In the genomic region with DNA sequence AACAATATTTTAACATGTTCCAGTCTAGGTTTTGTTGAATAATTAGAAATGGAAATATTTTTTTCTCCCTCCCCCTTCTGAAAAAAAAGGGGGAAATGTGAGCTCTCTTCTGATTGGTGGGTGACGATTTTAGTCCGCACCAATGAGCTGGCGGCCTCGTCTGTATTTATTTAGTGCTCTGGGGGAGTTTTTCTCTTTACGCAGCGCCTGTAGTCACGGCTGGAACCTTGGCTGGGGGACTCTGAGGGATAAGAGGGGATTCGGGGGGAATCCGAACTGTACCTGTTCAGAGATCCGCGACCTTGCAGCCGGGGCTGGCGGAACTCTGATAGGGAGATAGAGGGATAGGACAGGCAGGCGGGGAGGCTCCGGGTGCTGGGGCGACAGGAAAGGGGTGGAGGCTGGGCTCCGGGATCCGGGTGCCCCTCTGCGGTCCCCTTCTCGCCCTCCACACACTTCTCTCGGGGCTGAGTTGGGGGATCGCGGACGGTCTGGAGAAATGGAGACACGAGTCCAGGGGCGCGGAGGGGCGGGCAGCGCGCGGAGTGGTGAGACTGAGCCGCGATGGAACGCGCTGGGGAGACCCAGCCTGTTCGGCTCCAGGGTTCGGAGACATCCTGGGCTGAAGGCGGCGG, we compare ENCODE assay signal across 2 cellular contexts.
TF ChIP-seq lines count a peak whose summit lies in the region.

No MANE protein-coding gene starts in this region.

TF ChIP-seq in H1, 55 proteins besides CTCF, POLR2A, EP300 and RAD21 (continues in another document):
- TF ChIP-seq SP4 (IDR thresholded peaks at IDR 0.05; ENCODE audit: low read length) (no peak), TBP (IDR thresholded peaks at IDR 0.05; ENCODE audit: low read depth, low read length) (peak; percentile 83), GABPA (IDR thresholded peaks at IDR 0.05; ENCODE audit: borderline replicate concordance, insufficient read depth, low read length) (no peak), CBX5 (IDR thresholded peaks at IDR 0.05; ENCODE audit: low read depth, low read length) (no peak), BCL11A (IDR thresholded peaks at IDR 0.05; ENCODE audit: low read depth in 2 of 2, low read length in 2 of 2) (no peak), HDAC2 (IDR thresholded peaks at IDR 0.05; ENCODE audit: borderline replicate concordance in 1 of 2, low read depth in 2 of 2, low read length in 2 of 2) (0 out of 4 replicates have a peak, but pooled peaks of 1 of the 2 experiments have one; percentile 49), CEBPB (IDR thresholded peaks at IDR 0.05; ENCODE audit: low read depth, low read length) (no peak), NRF1 (IDR thresholded peaks at IDR 0.05; ENCODE audit: low read depth, low read length) (no peak), SIRT6 (IDR thresholded peaks at IDR 0.05; ENCODE audit: low read length) (no peak), E2F6 (IDR thresholded peaks at IDR 0.05) (peak; percentile 70; the same call in 1 of the 2 replicates), CREB1 (IDR thresholded peaks at IDR 0.05) (no peak), SIN3A (conservative IDR thresholded peaks at IDR 0.05 in 1 of 2, IDR thresholded peaks at IDR 0.05 in 1 of 2; ENCODE audit: low read depth in 1 of 2, low read length in 2 of 2) (peak in 1 of 2 experiments; percentile 19; a peak in 1 of 4 replicates), TAF1 (IDR thresholded peaks at IDR 0.05; ENCODE audit: low read depth, low read length) (peak; percentile 71; the same call in 1 of the 2 replicates), RNF2 (IDR thresholded peaks at IDR 0.05; ENCODE audit: borderline replicate concordance, low read depth, low read length, missing control alignments, poor library complexity, severe bottlenecking) (no peak), SP1 (IDR thresholded peaks at IDR 0.05; ENCODE audit: low read depth, low read length) (peak; percentile 12; the same call in 1 of the 2 replicates), RFX5 (IDR thresholded peaks at IDR 0.05; ENCODE audit: borderline replicate concordance, low read depth, low read length) (no peak), NANOG (IDR thresholded peaks at IDR 0.05; ENCODE audit: insufficient read depth, low read depth, low read length, poor library complexity, severe bottlenecking) (no peak), KDM5A (IDR thresholded peaks at IDR 0.05; ENCODE audit: low read length) (no peak), TCF12 (IDR thresholded peaks at IDR 0.05; ENCODE audit: low read depth, low read length) (no peak), RBBP5 (IDR thresholded peaks at IDR 0.05; ENCODE audit: borderline replicate concordance, low read depth, low read length) (no peak; the same call in 1 of the 2 replicates), KDM4A (IDR thresholded peaks at IDR 0.05; ENCODE audit: low read depth, low read length, severe bottlenecking) (peak; percentile 65), SRF (IDR thresholded peaks at IDR 0.05; ENCODE audit: low read depth, low read length) (no peak), CHD2 (IDR thresholded peaks at IDR 0.05; ENCODE audit: low read length) (no peak), JUND (IDR thresholded peaks at IDR 0.05; ENCODE audit: low read length) (no peak), EZH2 (IDR thresholded peaks at IDR 0.05; ENCODE audit: low read depth, low read length, severe bottlenecking) (no peak), POLR2AphosphoS5 (IDR thresholded peaks at IDR 0.05; ENCODE audit: low read depth, low read length) (no peak), TAF7 (optimal IDR thresholded peaks at IDR 0.05; ENCODE audit: borderline replicate concordance, low read depth, low read length) (peak; percentile 59), ZNF274 (IDR thresholded peaks at IDR 0.05; ENCODE audit: borderline replicate concordance, extremely low read depth, low read length) (no peak)

TF ChIP-seq in HepG2, 621 proteins besides CTCF, POLR2A, EP300 and RAD21:
- TF ChIP-seq, protein P1, sequence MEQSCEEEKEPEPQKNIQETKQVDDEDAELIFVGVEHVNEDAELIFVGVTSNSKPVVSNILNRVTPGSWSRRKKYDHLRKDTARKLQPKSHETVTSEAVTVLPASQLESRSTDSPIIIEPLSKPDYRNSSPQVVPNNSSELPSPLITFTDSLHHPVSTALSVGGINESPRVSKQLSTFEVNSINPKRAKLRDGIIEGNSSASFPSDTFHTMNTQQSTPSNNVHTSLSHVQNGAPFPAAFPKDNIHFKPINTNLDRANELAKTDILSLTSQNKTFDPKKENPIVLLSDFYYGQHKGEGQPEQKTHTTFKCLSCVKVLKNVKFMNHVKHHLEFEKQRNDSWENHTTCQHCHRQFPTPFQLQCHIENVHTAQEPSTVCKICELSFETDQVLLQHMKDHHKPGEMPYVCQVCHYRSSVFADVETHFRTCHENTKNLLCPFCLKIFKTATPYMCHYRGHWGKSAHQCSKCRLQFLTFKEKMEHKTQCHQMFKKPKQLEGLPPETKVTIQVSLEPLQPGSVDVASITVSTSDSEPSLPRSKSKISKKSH (CRISPR knock-in tag; IDR thresholded peaks at IDR 0.05; ENCODE audit: borderline replicate concordance), result no peak
- no peak for TF ChIP-seq RFXAP (CRISPR knock-in tag; IDR thresholded peaks at IDR 0.05; ENCODE audit: borderline replicate concordance)
- TF ChIP-seq SUZ12 (IDR thresholded peaks at IDR 0.05; ENCODE audit: low read depth, low read length), result no peak
